Comparison of ENCODE assay signal across 1 cellular context in the genomic region with DNA sequence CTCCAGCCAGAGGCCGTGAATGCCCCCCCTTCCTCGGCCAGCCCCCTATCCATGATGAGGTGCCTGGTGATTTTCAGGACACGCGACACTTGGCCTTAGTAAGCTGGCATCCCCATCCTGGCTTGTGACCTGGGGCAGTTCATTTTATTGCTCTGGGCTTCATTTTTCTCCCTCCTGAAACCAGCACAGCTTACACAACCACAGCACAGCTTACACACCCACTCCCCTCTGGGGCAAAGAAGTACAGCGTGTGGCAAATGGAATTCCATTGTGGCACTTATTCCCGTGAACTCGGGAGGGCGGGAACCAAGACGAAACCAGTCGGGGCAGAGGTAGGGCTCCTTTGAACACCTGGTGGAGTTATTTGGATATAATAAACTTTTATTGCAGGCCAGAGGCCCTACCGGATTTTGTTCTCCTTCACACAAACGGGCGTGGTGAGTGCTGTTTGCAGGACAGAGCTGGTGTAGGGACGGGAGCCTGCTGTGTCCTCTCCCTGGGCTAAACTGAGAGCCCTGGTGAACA.
TF ChIP-seq lines count a peak whose summit lies in the region.

No MANE protein-coding gene starts in this region.

TF ChIP-seq in HepG2, 621 proteins besides CTCF, POLR2A, EP300 and RAD21 (continued from another document):
- no peak for TF ChIP-seq ZNF503 (CRISPR knock-in tag; IDR thresholded peaks at IDR 0.05)
- TF ChIP-seq ZNF430 (CRISPR knock-in tag; IDR thresholded peaks at IDR 0.05) = no peak
- no peak for TF ChIP-seq RCOR2 (CRISPR knock-in tag; IDR thresholded peaks at IDR 0.05)
- TF ChIP-seq SRF (IDR thresholded peaks at IDR 0.05; ENCODE audit: low read depth, low read length) = no peak
- no peak for TF ChIP-seq NR3C1 (CRISPR knock-in tag; IDR thresholded peaks at IDR 0.05)
- no peak for TF ChIP-seq ZSCAN30 (CRISPR knock-in tag; IDR thresholded peaks at IDR 0.05)
- no peak for TF ChIP-seq FLYWCH1 (CRISPR knock-in tag; IDR thresholded peaks at IDR 0.05)
- TF ChIP-seq ZFAT (CRISPR knock-in tag; conservative IDR thresholded peaks at IDR 0.05) = no peak
- no peak for TF ChIP-seq MTA1 (CRISPR knock-in tag; IDR thresholded peaks at IDR 0.05; ENCODE audit: borderline replicate concordance)
- TF ChIP-seq NPAS2 (CRISPR knock-in tag; IDR thresholded peaks at IDR 0.05; ENCODE audit: borderline replicate concordance) = no peak
- TF ChIP-seq NFKBIZ (CRISPR knock-in tag; IDR thresholded peaks at IDR 0.05) = no peak
- TF ChIP-seq ZNF333 (CRISPR knock-in tag; IDR thresholded peaks at IDR 0.05; ENCODE audit: borderline replicate concordance) = no peak
- no peak for TF ChIP-seq ZNF441 (CRISPR knock-in tag; IDR thresholded peaks at IDR 0.05; ENCODE audit: borderline replicate concordance)
- no peak for TF ChIP-seq HNF1B (CRISPR knock-in tag; IDR thresholded peaks at IDR 0.05)
TF ChIP-seq in HepG2: peak in this region for 0.
